ENCODE assay signal across 18 cellular contexts in genomic region chr14:93068721-93069120, GRCh38. TPM values are rescaled to one million over a fixed set of nuclear protein-coding genes. Genes with fewer than 3 reads are reported as not detected.
DNase-seq lines count a peak whose midpoint lies in the region; ATAC-seq and TF ChIP-seq lines count a peak whose summit lies in the region.
"Had no signal": no experiment of that assay in that cellular context is flagged by ENCODE, and none has a peak within 500 bp of the region (broad histone marks: within the 10 kb centered on the region; RNA-seq: fewer than 3 reads in every experiment).

No MANE protein-coding gene starts in this region.

- POLR2A ChIA-PET in activated CD8-positive, alpha-beta T cell treated with anti-CD3 and anti-CD28 coated beads, Interleukin-2, amount 10 ng/mL, durations not matched to agents 7 days and 5 days (lab: Charles Lee) = no interaction called here

- H3K4me1 ChIP-seq in heart left ventricle = peaks cover 0 to 55% (median 37%) of the 10 kb centered on the region in 12 donors
- no peaks in the 10 kb centered on the region for H3K4me1 ChIP-seq in psoas muscle

- H3K4me3 ChIP-seq in heart left ventricle (no peak overlapping the region), psoas muscle (no peak overlapping the region)

- H3K27ac ChIP-seq in heart left ventricle (peak overlapping the region in 1 of 12 donors; percentile 37), psoas muscle (no peak overlapping the region)
- H3K27ac ChIP-seq: C4-2B had no signal

- ATAC-seq in activated CD8-positive, alpha-beta memory T cell treated with anti-CD3 and anti-CD28 coated beads, Interleukin-2, amount 10 ng/mL, durations not matched to agents 7 days and 5 days = no peak
- no peak for ATAC-seq in activated CD8-positive, alpha-beta T cell treated with anti-CD3 and anti-CD28 coated beads, Interleukin-2, amount 10 ng/mL, durations not matched to agents 7 days and 5 days
- ATAC-seq in heart left ventricle (peak; percentile 31 to 69 (median 44)), psoas muscle (no peak)
- no peak for ATAC-seq in stimulated activated memory B cell treated with anti-CD40 and anti-IgM and Interleukin-4, amounts not matched to agents 10 μg/mL and 1 μg/mL and 100 μg/mL, for 72 hours
- ATAC-seq: effector memory CD8-positive, alpha-beta T cell; Panc1 had no signal

- H3K27me3 ChIP-seq in heart left ventricle (no peaks in the 10 kb centered on the region), psoas muscle (ENCODE audit: insufficient read depth in 3 of 3, low read length in 2 of 3) (no peaks in the 10 kb centered on the region)

- H3K36me3 Mint-ChIP-seq in activated CD8-positive, alpha-beta memory T cell treated with anti-CD3 and anti-CD28 coated beads, Interleukin-2, amount 10 ng/mL, durations not matched to agents 7 days and 5 days = peaks cover 10% of the 10 kb centered on the region
- H3K36me3 Mint-ChIP-seq in activated CD8-positive, alpha-beta T cell treated with anti-CD3 and anti-CD28 coated beads, Interleukin-2, amount 10 ng/mL, durations not matched to agents 7 days and 5 days (ENCODE audit: low read depth) = peaks cover 50% of the 10 kb centered on the region
- H3K36me3 Mint-ChIP-seq in stimulated activated memory B cell treated with anti-CD40 and anti-IgM and Interleukin-4, amounts not matched to agents 10 μg/mL and 1 μg/mL and 100 μg/mL, for 72 hours = peaks cover 29% of the 10 kb centered on the region
- H3K36me3 Mint-ChIP-seq: IgD-negative memory B cell, type B pancreatic cell had no signal

- TF ChIP-seq POLR2A in heart left ventricle (IDR thresholded peaks at IDR 0.05) = no peak

- intact Hi-C loops in heart left ventricle (cut with DNase I) = loop anchor here in 2 of 10 donors (5.0 to 10.0 kb wide), 2 partner anchors 44 to 46 kb away; partner anchors contain the start of gene ITPK1 (in 1 of the 2)
- intact Hi-C loops in psoas muscle (cut with DNase I) = no loop called here

- CTCF ChIA-PET in activated CD8-positive, alpha-beta memory T cell treated with anti-CD3 and anti-CD28 coated beads, Interleukin-2, amount 10 ng/mL, durations not matched to agents 7 days and 5 days (lab: Charles Lee) = interaction anchor here (5.2 kb wide), 1 partner anchor 45 kb away, joined by 40 read pairs; no protein-coding TSS in a partner anchor
- CTCF ChIA-PET in activated CD8-positive, alpha-beta T cell treated with anti-CD3 and anti-CD28 coated beads, Interleukin-2, amount 10 ng/mL, durations not matched to agents 7 days and 5 days (lab: Charles Lee) = no interaction called here

- no peak for TF ChIP-seq CTCF in heart left ventricle (IDR thresholded peaks at IDR 0.05)
- no peak for TF ChIP-seq CTCF in psoas muscle (IDR thresholded peaks at IDR 0.05)

- H3K9me3 ChIP-seq in heart left ventricle = no peaks in the 10 kb centered on the region
- H3K9me3 ChIP-seq in psoas muscle = no peaks in the 10 kb centered on the region

- H3K36me3 ChIP-seq in heart left ventricle = no peaks in the 10 kb centered on the region
- no peaks in the 10 kb centered on the region for H3K36me3 ChIP-seq in psoas muscle (ENCODE audit: insufficient read depth in 1 of 2, low read depth in 1 of 2)

- H3K27me3 Mint-ChIP-seq in activated CD8-positive, alpha-beta memory T cell treated with anti-CD3 and anti-CD28 coated beads, Interleukin-2, amount 10 ng/mL, durations not matched to agents 7 days and 5 days = no peaks in the 10 kb centered on the region
- no peaks in the 10 kb centered on the region for H3K27me3 Mint-ChIP-seq in activated CD8-positive, alpha-beta T cell treated with anti-CD3 and anti-CD28 coated beads, Interleukin-2, amount 10 ng/mL, durations not matched to agents 7 days and 5 days (ENCODE audit: low read depth)
- no peaks in the 10 kb centered on the region for H3K27me3 Mint-ChIP-seq in stimulated activated memory B cell treated with anti-CD40 and anti-IgM and Interleukin-4, amounts not matched to agents 10 μg/mL and 1 μg/mL and 100 μg/mL, for 72 hours
- H3K27me3 Mint-ChIP-seq: activated CD4-positive, alpha-beta T cell treated with anti-CD3 and anti-CD28 coated beads, Interleukin-2, amount 10 ng/mL, durations not matched to agents 7 days and 5 days; effector memory CD8-positive, alpha-beta T cell; IgD-negative memory B cell; type B pancreatic cell had no signal

- H3K27ac Mint-ChIP-seq in activated CD8-positive, alpha-beta memory T cell treated with anti-CD3 and anti-CD28 coated beads, Interleukin-2, amount 10 ng/mL, durations not matched to agents 7 days and 5 days = peak overlapping the region; percentile 50
- peak overlapping the region; percentile 71 for H3K27ac Mint-ChIP-seq in activated CD8-positive, alpha-beta T cell treated with anti-CD3 and anti-CD28 coated beads, Interleukin-2, amount 10 ng/mL, durations not matched to agents 7 days and 5 days
- peak overlapping the region; percentile 84 for H3K27ac Mint-ChIP-seq in stimulated activated memory B cell treated with anti-CD40 and anti-IgM and Interleukin-4, amounts not matched to agents 10 μg/mL and 1 μg/mL and 100 μg/mL, for 72 hours
- H3K27ac Mint-ChIP-seq: activated CD4-positive, alpha-beta T cell treated with anti-CD3 and anti-CD28 coated beads, Interleukin-2, amount 10 ng/mL, durations not matched to agents 7 days and 5 days; type B pancreatic cell had no signal

- no peak for DNase-seq in activated CD8-positive, alpha-beta memory T cell treated with anti-CD3 and anti-CD28 coated beads, Interleukin-2, amount 10 ng/mL, durations not matched to agents 7 days and 5 days
- no peak for DNase-seq in activated CD8-positive, alpha-beta memory T cell treated with anti-CD3 and anti-CD28 coated beads, Interleukin-2, amount 50 U/mL, for 48 hours
- DNase-seq in activated CD8-positive, alpha-beta T cell treated with anti-CD3 and anti-CD28 coated beads, Interleukin-2, amount 10 ng/mL, durations not matched to agents 7 days and 5 days = no peak
- DNase-seq in heart left ventricle (peak in 1 of 5 donors; percentile 66), epidermal melanocyte (ENCODE audit: insufficient read length, low spot score) (no peak), psoas muscle (no peak)
- DNase-seq in stimulated activated naive CD4-positive, alpha-beta T cell (lab: John Stamatoyannopoulos, UW) = no peak
- DNase-seq: activated CD4-positive, alpha-beta T cell treated with anti-CD3 and anti-CD28 coated beads, Interleukin-2, amount 10 ng/mL, durations not matched to agents 7 days and 5 days; DMS79; effector memory CD8-positive, alpha-beta T cell; GOT3; NCI-H2029 treated with DMSO at 0.1 percent for 48 hours; stimulated activated CD4-positive, alpha-beta T cell treated with anti-CD3 and anti-CD28 coated beads, Interleukin-12 subunit alpha, Interleukin-12 subunit beta, amount 100 ng/mL, for 4 hours had no signal

- no peaks in the 10 kb centered on the region for H3K9me3 Mint-ChIP-seq in activated CD8-positive, alpha-beta memory T cell treated with anti-CD3 and anti-CD28 coated beads, Interleukin-2, amount 10 ng/mL, durations not matched to agents 7 days and 5 days (ENCODE audit: low read depth)
- no peaks in the 10 kb centered on the region for H3K9me3 Mint-ChIP-seq in activated CD8-positive, alpha-beta T cell treated with anti-CD3 and anti-CD28 coated beads, Interleukin-2, amount 10 ng/mL, durations not matched to agents 7 days and 5 days (ENCODE audit: insufficient read depth)
- H3K9me3 Mint-ChIP-seq in stimulated activated memory B cell treated with anti-CD40 and anti-IgM and Interleukin-4, amounts not matched to agents 10 μg/mL and 1 μg/mL and 100 μg/mL, for 72 hours = no peaks in the 10 kb centered on the region
- H3K9me3 Mint-ChIP-seq: activated CD4-positive, alpha-beta T cell treated with anti-CD3 and anti-CD28 coated beads, Interleukin-2, amount 10 ng/mL, durations not matched to agents 7 days and 5 days; effector memory CD8-positive, alpha-beta T cell; IgD-negative memory B cell; type B pancreatic cell had no signal

- H3K4me1 Mint-ChIP-seq in activated CD8-positive, alpha-beta memory T cell treated with anti-CD3 and anti-CD28 coated beads, Interleukin-2, amount 10 ng/mL, durations not matched to agents 7 days and 5 days = peaks cover 69% of the 10 kb centered on the region
- H3K4me1 Mint-ChIP-seq in activated CD8-positive, alpha-beta T cell treated with anti-CD3 and anti-CD28 coated beads, Interleukin-2, amount 10 ng/mL, durations not matched to agents 7 days and 5 days (ENCODE audit: low read depth) = peaks cover 83% of the 10 kb centered on the region
- H3K4me1 Mint-ChIP-seq in stimulated activated memory B cell treated with anti-CD40 and anti-IgM and Interleukin-4, amounts not matched to agents 10 μg/mL and 1 μg/mL and 100 μg/mL, for 72 hours = peaks cover 82% of the 10 kb centered on the region

- H3K4me3 Mint-ChIP-seq in activated CD8-positive, alpha-beta memory T cell treated with anti-CD3 and anti-CD28 coated beads, Interleukin-2, amount 10 ng/mL, durations not matched to agents 7 days and 5 days = no peak overlapping the region
- H3K4me3 Mint-ChIP-seq in activated CD8-positive, alpha-beta T cell treated with anti-CD3 and anti-CD28 coated beads, Interleukin-2, amount 10 ng/mL, durations not matched to agents 7 days and 5 days = no peak overlapping the region
- H3K4me3 Mint-ChIP-seq in stimulated activated memory B cell treated with anti-CD40 and anti-IgM and Interleukin-4, amounts not matched to agents 10 μg/mL and 1 μg/mL and 100 μg/mL, for 72 hours = no peak overlapping the region
- H3K4me3 Mint-ChIP-seq: activated CD4-positive, alpha-beta T cell treated with anti-CD3 and anti-CD28 coated beads, Interleukin-2, amount 10 ng/mL, durations not matched to agents 7 days and 5 days; IgD-negative memory B cell; type B pancreatic cell had no signal

- WGBS in heart left ventricle, 4 donors = 37 to 58% (median 53%) methylated on average over 7 to 8 of the region's 8 CpGs
- WGBS in psoas muscle, 3 donors = 82 to 93% (median 90%) methylated on average over 8 of the region's 8 CpGs

RNA-seq across cellular contexts. Expression of gene ITPK1, which starts 47.0 kb away (rescaled TPM):
- total RNA-seq in activated CD8-positive, alpha-beta memory T cell treated with anti-CD3 and anti-CD28 coated beads, Interleukin-2, amount 10 ng/mL, durations not matched to agents 7 days and 5 days = 100 to 1,000 TPM in 1 of 2 experiments, 10 to 100 TPM in 1; 96.1 to 103 TPM
- total RNA-seq in activated CD8-positive, alpha-beta T cell treated with anti-CD3 and anti-CD28 coated beads, Interleukin-2, amount 10 ng/mL, durations not matched to agents 7 days and 5 days = 100 to 1,000 TPM; 103 to 107 TPM
- total RNA-seq in heart left ventricle = 100 to 1,000 TPM in 3 of 9 donors, 10 to 100 TPM in 6; 71.7 to 152 (median 91.0) TPM
- 100 to 1,000 TPM in 1 of 2 donors, 10 to 100 TPM in 1; 44.5 to 158 TPM for polyA plus RNA-seq in heart left ventricle
- total RNA-seq in psoas muscle = 10 to 100 TPM; 33.7 to 51.0 (median 45.6) TPM
- polyA plus RNA-seq in psoas muscle = 10 to 100 TPM; 30.0 to 61.1 (median 32.5) TPM

Comparison
In these comparisons a context has a peak if more than half of its experiments do, and no peak if none do; other contexts are left out.
1. ATAC-seq: peak in heart left ventricle (4 of 4); none in activated CD8-positive, alpha-beta memory T cell treated with anti-CD3 and anti-CD28 coated beads, Interleukin-2, amount 10 ng/mL, durations not matched to agents 7 days and 5 days (single experiment), activated CD8-positive, alpha-beta T cell treated with anti-CD3 and anti-CD28 coated beads, Interleukin-2, amount 10 ng/mL, durations not matched to agents 7 days and 5 days (single experiment), stimulated activated memory B cell treated with anti-CD40 and anti-IgM and Interleukin-4, amounts not matched to agents 10 μg/mL and 1 μg/mL and 100 μg/mL, for 72 hours (single experiment) and psoas muscle (0 of 4).
2. Peak in every context shown above with its lines, with median percentiles within 50 percentile points of each other: H3K27ac Mint-ChIP-seq.